In genomic region chr12:103957865-103958388, GRCh38 we compare ENCODE assay signal across 1 cellular context.
TF ChIP-seq lines count a peak whose summit lies in the region.

No MANE protein-coding gene starts in this region.

TF ChIP-seq in HepG2, 621 proteins besides CTCF, POLR2A, EP300 and RAD21:
- TF ChIP-seq ADNP (CRISPR knock-in tag; IDR thresholded peaks at IDR 0.05) (no peak), ZFP1 (CRISPR knock-in tag; IDR thresholded peaks at IDR 0.05) (no peak), ZIK1 (CRISPR knock-in tag; IDR thresholded peaks at IDR 0.05; ENCODE audit: borderline replicate concordance, low read depth) (no peak), ZNF142 (CRISPR knock-in tag; IDR thresholded peaks at IDR 0.05) (no peak), ETS1 (CRISPR knock-in tag; IDR thresholded peaks at IDR 0.05) (no peak), ZNF343 (CRISPR knock-in tag; IDR thresholded peaks at IDR 0.05) (no peak), ZNF776 (CRISPR knock-in tag; IDR thresholded peaks at IDR 0.05) (no peak), SIX4 (CRISPR knock-in tag; IDR thresholded peaks at IDR 0.05) (no peak), CHCHD3 (CRISPR knock-in tag; IDR thresholded peaks at IDR 0.05) (no peak)
